8 cellular contexts compared by ENCODE assay signal in genomic region chr7:38178695-38179344, GRCh38. TPM values are rescaled to one million over a fixed set of nuclear protein-coding genes. Genes with fewer than 3 reads are reported as not detected.
DNase-seq lines count a peak whose midpoint lies in the region; ATAC-seq and TF ChIP-seq lines count a peak whose summit lies in the region.

No MANE protein-coding gene starts in this region.

- no peaks in the 10 kb centered on the region for H3K27me3 ChIP-seq in lung (ENCODE audit: control insufficient read depth, insufficient read depth)
- H3K27me3 ChIP-seq in upper lobe of left lung: no peaks in the 10 kb centered on the region

- no peak for DNase-seq in activated naive CD4-positive, alpha-beta T cell treated with anti-CD3 and anti-CD28 coated beads, Interleukin-2, amount 10 ng/mL, durations not matched to agents 7 days and 5 days
- no peak for DNase-seq in activated naive CD4-positive, alpha-beta T cell treated with anti-CD3 and anti-CD28 coated beads, Interleukin-2, amount 50 U/mL, for 16 hours
- DNase-seq in NOMO-1 treated with DMSO at 0.1 percent for 48 hours (lab: John Stamatoyannopoulos, UW; ENCODE audit: unreplicated experiment) (peak; percentile 30), cerebellum (ENCODE audit: low spot score) (peak; percentile 40), lung (ENCODE audit: low spot score) (no peak), upper lobe of left lung (no peak), NCI-H187 treated with DMSO at 0.1 percent for 48 hours (lab: John Stamatoyannopoulos, UW) (no peak)

- peaks cover under 1% of the 10 kb centered on the region for H3K36me3 Mint-ChIP-seq in activated naive CD4-positive, alpha-beta T cell treated with anti-CD3 and anti-CD28 coated beads, Interleukin-2, amount 10 ng/mL, durations not matched to agents 7 days and 5 days

- CTCF ChIA-PET in activated naive CD4-positive, alpha-beta T cell treated with anti-CD3 and anti-CD28 coated beads, Interleukin-2, amount 10 ng/mL, durations not matched to agents 7 days and 5 days (lab: Charles Lee): interaction anchor here (1.3 kb wide), 1 partner anchor 37 kb away, joined by 10 read pairs; no protein-coding TSS in a partner anchor

- peaks cover 7% of the 10 kb centered on the region for H3K27me3 Mint-ChIP-seq in activated naive CD4-positive, alpha-beta T cell treated with anti-CD3 and anti-CD28 coated beads, Interleukin-2, amount 10 ng/mL, durations not matched to agents 7 days and 5 days

- peak overlapping the region; percentile 83 for H3K4me3 ChIP-seq in lung
- H3K4me3 ChIP-seq in upper lobe of left lung: peak overlapping the region; percentile 66 to 79 (median 71)

- peak overlapping the region; percentile 78 to 97 for H3K27ac ChIP-seq in lung (ENCODE audit: low read depth in 1 of 2, low read length in 1 of 2)
- H3K27ac ChIP-seq in upper lobe of left lung: peak overlapping the region; percentile 87 to 97 (median 94)

- ATAC-seq in HG02623 (IDR thresholded peaks at IDR 0.05; ENCODE audit: unreplicated experiment) (peak; percentile 23), lung (ENCODE audit: insufficient read depth, low FRiP score) (peak; percentile 27), upper lobe of left lung (ENCODE audit: low FRiP score in 2 of 2) (peak; percentile 65 to 66)

- WGBS in lung, 2 donors: 8% methylated on average over 15 of the region's 15 CpGs
- WGBS in upper lobe of left lung, 2 donors: 7% methylated on average over 15 of the region's 15 CpGs

- no peak for TF ChIP-seq POLR2A in upper lobe of left lung (IDR thresholded peaks at IDR 0.05)

- H3K9me3 Mint-ChIP-seq in activated naive CD4-positive, alpha-beta T cell treated with anti-CD3 and anti-CD28 coated beads, Interleukin-2, amount 10 ng/mL, durations not matched to agents 7 days and 5 days: peaks cover under 1% of the 10 kb centered on the region

- TF ChIP-seq CTCF in lung (IDR thresholded peaks at IDR 0.05; ENCODE audit: control extremely low read depth, extremely low read depth) (no peak), upper lobe of left lung (IDR thresholded peaks at IDR 0.05) (peak in 1 of 6 experiments; percentile 1)

- no peak for TF ChIP-seq EP300 in upper lobe of left lung (IDR thresholded peaks at IDR 0.05)

- H3K9me3 ChIP-seq in lung (ENCODE audit: control insufficient read depth in 2 of 2, insufficient read depth in 1 of 2, low read length in 1 of 2) (no peaks in the 10 kb centered on the region), upper lobe of left lung (no peaks in the 10 kb centered on the region)

- peaks cover 3 to 19% of the 10 kb centered on the region in 2 donors for H3K4me1 ChIP-seq in lung (ENCODE audit: control insufficient read depth in 2 of 2, insufficient read depth in 2 of 2, low read length in 2 of 2)
- H3K4me1 ChIP-seq in upper lobe of left lung: peaks cover 21 to 31% (median 28%) of the 10 kb centered on the region in 4 donors

- peaks cover 33% of the 10 kb centered on the region for H3K4me1 Mint-ChIP-seq in activated naive CD4-positive, alpha-beta T cell treated with anti-CD3 and anti-CD28 coated beads, Interleukin-2, amount 10 ng/mL, durations not matched to agents 7 days and 5 days

- peak overlapping the region; percentile 87 for H3K27ac Mint-ChIP-seq in activated naive CD4-positive, alpha-beta T cell treated with anti-CD3 and anti-CD28 coated beads, Interleukin-2, amount 10 ng/mL, durations not matched to agents 7 days and 5 days

- peak overlapping the region; percentile 97 for H3K4me3 Mint-ChIP-seq in activated naive CD4-positive, alpha-beta T cell treated with anti-CD3 and anti-CD28 coated beads, Interleukin-2, amount 10 ng/mL, durations not matched to agents 7 days and 5 days

- no peaks in the 10 kb centered on the region for H3K36me3 ChIP-seq in lung (ENCODE audit: control insufficient read depth in 2 of 2, insufficient read depth in 2 of 2, low read length in 2 of 2)
- H3K36me3 ChIP-seq in upper lobe of left lung: no peaks in the 10 kb centered on the region

RNA-seq across cellular contexts. Expression of gene STARD3NL, which starts 0.8 kb away (rescaled TPM):
- total RNA-seq in cerebellum: 66.2 TPM
- total RNA-seq in lung: 10 to 100 TPM; 59.5 to 87.1 TPM
- 10 to 100 TPM; 33.6 to 61.1 TPM for polyA plus RNA-seq in lung
- 10 to 100 TPM; 30.3 to 80.0 (median 51.1) TPM for total RNA-seq in upper lobe of left lung

Comparison
In these comparisons a context has a peak if more than half of its experiments do, and no peak if none do; other contexts are left out.
1. DNase-seq: peak in NOMO-1 treated with DMSO at 0.1 percent for 48 hours (single experiment) and cerebellum (single experiment); none in activated naive CD4-positive, alpha-beta T cell treated with anti-CD3 and anti-CD28 coated beads, Interleukin-2, amount 10 ng/mL, durations not matched to agents 7 days and 5 days (single experiment), activated naive CD4-positive, alpha-beta T cell treated with anti-CD3 and anti-CD28 coated beads, Interleukin-2, amount 50 U/mL, for 16 hours (single experiment), lung (single experiment), upper lobe of left lung (0 of 2) and NCI-H187 treated with DMSO at 0.1 percent for 48 hours (single experiment).
2. Peak in every context shown above with its lines, with median percentiles within 50 percentile points of each other: ATAC-seq.